ENCODE assay signal across 12 cellular contexts in genomic region chr6:85673198-85674139, GRCh38. TPM values are rescaled to one million over a fixed set of nuclear protein-coding genes. Genes with fewer than 3 reads are reported as not detected.
DNase-seq lines count a peak whose midpoint lies in the region; ATAC-seq, FAIRE-seq and TF ChIP-seq lines count a peak whose summit lies in the region.
"Had no signal": no experiment of that assay in that cellular context is flagged by ENCODE, and none has a peak within 500 bp of the region (broad histone marks: within the 10 kb centered on the region; RNA-seq: fewer than 3 reads in every experiment).

No MANE protein-coding gene starts in this region.

- H3K36me3 ChIP-seq in BLaER1 (peaks cover 9% of the 10 kb centered on the region; the same call in 1 of the 2 replicates), SK-N-MC (ENCODE audit: insufficient read depth, low read length) (peaks cover 44% of the 10 kb centered on the region)
- H3K36me3 ChIP-seq: cardiac muscle cell had no signal

- H3K27me3 ChIP-seq in BLaER1: no peaks in the 10 kb centered on the region
- H3K27me3 ChIP-seq: cardiac muscle cell, tibial nerve had no signal

- FAIRE-seq in GM12892 (lab: Jason Lieb, UNC): peak; percentile 14

- no peak for DNase-seq in GM12892 (ENCODE audit: insufficient read length)
- no peak for DNase-seq in SK-N-MC (ENCODE audit: low read depth, low spot score)
- peak; percentile 10 for DNase-seq in fibroblast of peridontal ligament (ENCODE audit: extremely low read depth)
- DNase-seq in effector CD8-positive, alpha-beta T cell (lab: John Stamatoyannopoulos, UW): no peak
- no peak for DNase-seq in middle frontal gyrus (ENCODE audit: extremely low spot score, low spot score)
- no peak for DNase-seq in NCI-H774 (lab: John Stamatoyannopoulos, UW)
- DNase-seq: glutamatergic neuron, NCI-H748 treated with DMSO at 0.1 percent for 48 hours had no signal

- peaks cover 56% of the 10 kb centered on the region for H3K4me1 ChIP-seq in BLaER1

- H3K4me2 ChIP-seq in BLaER1: 0 out of 2 replicates have a peak overlapping the region, but pooled peaks have one; percentile 14

- H3K9ac ChIP-seq in BLaER1: no peak overlapping the region
- no peak overlapping the region for H3K9ac ChIP-seq in SK-N-MC (ENCODE audit: insufficient read length)

- no peak overlapping the region for H3K4me3 ChIP-seq in BLaER1
- H3K4me3 ChIP-seq in SK-N-MC: no peak overlapping the region
- H3K4me3 ChIP-seq: cardiac muscle cell, tibial nerve had no signal

- H3K9me3 ChIP-seq in BLaER1: no peaks in the 10 kb centered on the region
- H3K9me3 ChIP-seq in SK-N-MC (ENCODE audit: low read depth, low read length): no peaks in the 10 kb centered on the region
- H3K9me3 ChIP-seq: tibial nerve had no signal

- TF ChIP-seq POLR2A in GM12892 (IDR thresholded peaks at IDR 0.05; ENCODE audit: low read depth, low read length): peak; percentile 63

- H3K27ac ChIP-seq in BLaER1: no peak overlapping the region
- H3K27ac ChIP-seq in SK-N-MC: peak overlapping the region; percentile 74
- H3K27ac ChIP-seq: cardiac muscle cell, tibial nerve had no signal

- peaks cover 50% of the 10 kb centered on the region for H4K20me1 ChIP-seq in BLaER1

- no peak for ATAC-seq in HG02623 (IDR thresholded peaks at IDR 0.05; ENCODE audit: unreplicated experiment)

RNA-seq across cellular contexts. Expression of gene SYNCRIP, which starts 30.8 kb away (rescaled TPM):
- polyA plus RNA-seq in GM12892 (2012; ENCODE audit: missing spikeins): 95.0 TPM
